ENCODE assay signal across 1 cellular context in genomic region chr1:54406339-54407181, GRCh38.
TF ChIP-seq lines count a peak whose summit lies in the region.

SSBP3 (minus strand) TSS chr1:54406394.

TF ChIP-seq in WTC11, 78 proteins besides CTCF, POLR2A, EP300 and RAD21 (continued from another document):
- TF ChIP-seq FOXP4 (CRISPR knock-in tag; IDR thresholded peaks at IDR 0.05): 0 out of 2 replicates have a peak, but pooled peaks have one; percentile 19
